ENCODE assay signal across 21 cellular contexts in genomic region chr1:15219280-15220023, GRCh38. TPM values are rescaled to one million over a fixed set of nuclear protein-coding genes. Genes with fewer than 3 reads are reported as not detected.
"Had no signal": no experiment of that assay in that cellular context is flagged by ENCODE, and none has a peak within 500 bp of the region (broad histone marks: within the 10 kb centered on the region; RNA-seq: fewer than 3 reads in every experiment).

No MANE protein-coding gene starts in this region.

- H3K9me3 ChIP-seq: ascending aorta, esophagus muscularis mucosa, gastroesophageal sphincter, heart left ventricle, thoracic aorta had no signal

- H3K4me3 ChIP-seq: ascending aorta, esophagus muscularis mucosa, gastroesophageal sphincter, heart left ventricle, lung, skin epidermis, thoracic aorta had no signal

- H3K9me3 Mint-ChIP-seq: activated CD8-positive, alpha-beta T cell treated with anti-CD3 and anti-CD28 coated beads for 36 hours; activated naive CD4-positive, alpha-beta T cell treated with anti-CD3 and anti-CD28 coated beads, Interleukin-2, amount 10 ng/mL, durations not matched to agents 7 days and 5 days; activated T-helper 2 cell treated with anti-CD3 and anti-CD28 coated beads, Interferon-gamma antibody, Interleukin-2, Interleukin-4, amounts not matched to agents 10 μg/mL and 5 μg/mL and 100 μg/mL, durations not matched to agents 14 hours and 24 hours and 36 hours; central memory CD8-positive, alpha-beta T cell; T-helper 2 cell treated with Interferon-gamma antibody and Interleukin-4, amounts not matched to agents 5 μg/mL and 100 μg/mL, for 36 hours had no signal

- DNase-seq: activated CD4-positive, alpha-beta T cell treated with anti-CD3 and anti-CD28 coated beads for 4 hours; activated CD8-positive, alpha-beta T cell treated with anti-CD3 and anti-CD28 coated beads for 36 hours; activated naive CD4-positive, alpha-beta T cell treated with anti-CD3 and anti-CD28 coated beads, Interleukin-2, amount 10 ng/mL, durations not matched to agents 7 days and 5 days; activated T-cell treated with anti-CD3 and anti-CD28 coated beads, Interleukin-2, amount 50 U/mL, for 1 hour; cortex of kidney; heart left ventricle; kidney; midbrain; nucleus accumbens had no signal

- H3K27ac ChIP-seq: ascending aorta, esophagus muscularis mucosa, gastroesophageal sphincter, heart left ventricle, skin epidermis, thoracic aorta had no signal

- H3K36me3 ChIP-seq: thoracic aorta had no signal

- H3K27me3 ChIP-seq: ascending aorta, esophagus muscularis mucosa, gastroesophageal sphincter, heart left ventricle had no signal

- H3K36me3 Mint-ChIP-seq: activated naive CD4-positive, alpha-beta T cell treated with anti-CD3 and anti-CD28 coated beads, Interleukin-2, amount 10 ng/mL, durations not matched to agents 7 days and 5 days had no signal

- H3K27me3 Mint-ChIP-seq: central memory CD8-positive, alpha-beta T cell; progenitor cell of endocrine pancreas had no signal

- H3K4me3 Mint-ChIP-seq: activated CD8-positive, alpha-beta T cell treated with anti-CD3 and anti-CD28 coated beads for 36 hours; activated naive CD4-positive, alpha-beta T cell treated with anti-CD3 and anti-CD28 coated beads, Interleukin-2, amount 10 ng/mL, durations not matched to agents 7 days and 5 days; central memory CD8-positive, alpha-beta T cell; nephron; T-helper 2 cell treated with Interferon-gamma antibody and Interleukin-4, amounts not matched to agents 5 μg/mL and 100 μg/mL, for 36 hours had no signal

- H3K27ac Mint-ChIP-seq: activated CD8-positive, alpha-beta T cell treated with anti-CD3 and anti-CD28 coated beads for 36 hours; activated naive CD4-positive, alpha-beta T cell treated with anti-CD3 and anti-CD28 coated beads, Interleukin-2, amount 10 ng/mL, durations not matched to agents 7 days and 5 days; activated T-helper 2 cell treated with anti-CD3 and anti-CD28 coated beads, Interferon-gamma antibody, Interleukin-2, Interleukin-4, amounts not matched to agents 10 μg/mL and 5 μg/mL and 100 μg/mL, durations not matched to agents 14 hours and 24 hours and 36 hours; nephron; progenitor cell of endocrine pancreas; T-helper 2 cell treated with Interferon-gamma antibody and Interleukin-4, amounts not matched to agents 5 μg/mL and 100 μg/mL, for 36 hours had no signal

RNA-seq across cellular contexts. Expression of gene FHAD1, which starts 27.6 kb away (rescaled TPM):
- total RNA-seq: activated T-helper 2 cell treated with anti-CD3 and anti-CD28 coated beads, Interferon-gamma antibody, Interleukin-2, Interleukin-4, amounts not matched to agents 10 μg/mL and 5 μg/mL and 100 μg/mL, durations not matched to agents 14 hours and 24 hours and 36 hours; ascending aorta; left lobe of liver had no signal
